Comparison of ENCODE assay signal across 19 cellular contexts in the genomic region with DNA sequence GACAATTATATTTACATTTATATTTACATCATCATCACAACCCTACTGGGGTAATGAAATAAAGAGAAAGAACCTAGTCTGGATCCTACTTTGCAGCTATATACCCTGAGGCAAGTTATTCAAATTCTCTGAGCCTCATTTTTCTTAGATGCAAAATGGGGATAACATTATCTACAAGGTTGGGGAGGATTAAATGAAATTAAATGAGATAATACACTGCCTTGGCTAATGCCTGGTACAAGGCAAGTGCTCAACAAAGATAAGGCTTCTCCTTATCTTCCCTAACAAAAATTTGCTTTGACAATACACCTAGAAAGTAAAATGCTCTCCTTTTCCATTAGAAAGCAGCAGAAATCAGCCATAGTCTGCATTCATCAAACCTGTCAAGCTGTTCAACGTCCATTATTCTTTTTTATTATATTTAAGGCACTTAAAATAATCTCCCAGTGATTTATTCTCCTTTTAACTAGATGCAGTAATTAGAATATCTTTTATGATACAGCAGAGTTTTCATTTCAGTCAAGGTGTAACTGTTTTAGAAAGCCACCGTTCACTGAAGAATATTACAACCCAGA.
DNase-seq lines count a peak whose midpoint lies in the region; ATAC-seq and TF ChIP-seq lines count a peak whose summit lies in the region.
"Had no signal": no experiment of that assay in that cellular context is flagged by ENCODE, and none has a peak within 500 bp of the region (broad histone marks: within the 10 kb centered on the region; RNA-seq: fewer than 3 reads in every experiment).

No MANE protein-coding gene starts in this region.

- POLR2A ChIA-PET in HEK293T (lab: Yijun Ruan, JAX) = no interaction called here

- no peak for DNase-seq in HEK293T (ENCODE audit: extremely low spot score)
- peak; percentile 87 for DNase-seq in NCI-H69 (lab: John Stamatoyannopoulos, UW)
- no peak for DNase-seq in COLO668 (lab: John Stamatoyannopoulos, UW; ENCODE audit: unreplicated experiment)
- DNase-seq: ACHN; C1 segment of cervical spinal cord; Caco-2; CD4-positive, CD25-positive, alpha-beta regulatory T cell; CD8-positive, alpha-beta memory T cell; DMS153; DMS79; GDM1; GOT3; H7; IMR-90; KBM-7 had no signal

- CTCF ChIA-PET in HEK293T (lab: Yijun Ruan, JAX) = no interaction called here

- no peak for ATAC-seq in SK-N-SH treated with all-trans-retinoic acid at 6 μM for 48 hours
- ATAC-seq in GM21515 (IDR thresholded peaks at IDR 0.05; ENCODE audit: unreplicated experiment) = no peak
- ATAC-seq in HG03469 (IDR thresholded peaks at IDR 0.05; ENCODE audit: unreplicated experiment) = no peak
- ATAC-seq: HCT116 had no signal

TF ChIP-seq in HEK293T, 16 proteins besides CTCF, POLR2A, EP300 and RAD21:
- no peak for TF ChIP-seq L3MBTL2 (conservative IDR thresholded peaks at IDR 0.05)
- TF ChIP-seq, protein P1, sequence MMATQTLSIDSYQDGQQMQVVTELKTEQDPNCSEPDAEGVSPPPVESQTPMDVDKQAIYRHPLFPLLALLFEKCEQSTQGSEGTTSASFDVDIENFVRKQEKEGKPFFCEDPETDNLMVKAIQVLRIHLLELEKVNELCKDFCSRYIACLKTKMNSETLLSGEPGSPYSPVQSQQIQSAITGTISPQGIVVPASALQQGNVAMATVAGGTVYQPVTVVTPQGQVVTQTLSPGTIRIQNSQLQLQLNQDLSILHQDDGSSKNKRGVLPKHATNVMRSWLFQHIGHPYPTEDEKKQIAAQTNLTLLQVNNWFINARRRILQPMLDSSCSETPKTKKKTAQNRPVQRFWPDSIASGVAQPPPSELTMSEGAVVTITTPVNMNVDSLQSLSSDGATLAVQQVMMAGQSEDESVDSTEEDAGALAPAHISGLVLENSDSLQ (IDR thresholded peaks at IDR 0.05) = peak; percentile 70

TF ChIP-seq in SK-N-SH treated with all-trans-retinoic acid at 6 μM for 48 hours, 23 proteins besides CTCF, POLR2A, EP300 and RAD21 (continues in another document):
- TF ChIP-seq TCF4 (CRISPR knock-in tag; IDR thresholded peaks at IDR 0.05; ENCODE audit: borderline replicate concordance) (peak; percentile 55; the same call in 1 of the 2 replicates), BACH2 (CRISPR knock-in tag; IDR thresholded peaks at IDR 0.05; ENCODE audit: borderline replicate concordance) (no peak), PPARA (CRISPR knock-in tag; IDR thresholded peaks at IDR 0.05; ENCODE audit: borderline replicate concordance) (no peak), ZFP30 (CRISPR knock-in tag; IDR thresholded peaks at IDR 0.05) (no peak), ZNF565 (CRISPR knock-in tag; conservative IDR thresholded peaks at IDR 0.05; ENCODE audit: low read depth) (no peak), RARB (CRISPR knock-in tag; IDR thresholded peaks at IDR 0.05) (no peak), TOX (CRISPR knock-in tag; IDR thresholded peaks at IDR 0.05; ENCODE audit: borderline replicate concordance) (no peak), ESRRG (CRISPR knock-in tag; IDR thresholded peaks at IDR 0.05) (no peak; the same call in 1 of the 2 replicates), ARNTL (CRISPR knock-in tag; IDR thresholded peaks at IDR 0.05; ENCODE audit: borderline replicate concordance, low read depth) (no peak), ZFP3 (CRISPR knock-in tag; IDR thresholded peaks at IDR 0.05) (no peak), SNAI2 (CRISPR knock-in tag; IDR thresholded peaks at IDR 0.05) (0 out of 2 replicates have a peak, but pooled peaks have one; percentile 20), ZNF8 (CRISPR knock-in tag; IDR thresholded peaks at IDR 0.05) (no peak), OSR1 (CRISPR knock-in tag; IDR thresholded peaks at IDR 0.05) (no peak), GLIS3 (CRISPR knock-in tag; IDR thresholded peaks at IDR 0.05) (no peak), ZC3H10 (CRISPR knock-in tag; IDR thresholded peaks at IDR 0.05) (no peak), ISL1 (CRISPR knock-in tag; IDR thresholded peaks at IDR 0.05) (peak; percentile 89), CSDC2 (CRISPR knock-in tag; IDR thresholded peaks at IDR 0.05) (no peak), ZNF70 (CRISPR knock-in tag; IDR thresholded peaks at IDR 0.05) (peak; percentile 74; the same call in 1 of the 2 replicates)
- TF ChIP-seq, protein P2, sequence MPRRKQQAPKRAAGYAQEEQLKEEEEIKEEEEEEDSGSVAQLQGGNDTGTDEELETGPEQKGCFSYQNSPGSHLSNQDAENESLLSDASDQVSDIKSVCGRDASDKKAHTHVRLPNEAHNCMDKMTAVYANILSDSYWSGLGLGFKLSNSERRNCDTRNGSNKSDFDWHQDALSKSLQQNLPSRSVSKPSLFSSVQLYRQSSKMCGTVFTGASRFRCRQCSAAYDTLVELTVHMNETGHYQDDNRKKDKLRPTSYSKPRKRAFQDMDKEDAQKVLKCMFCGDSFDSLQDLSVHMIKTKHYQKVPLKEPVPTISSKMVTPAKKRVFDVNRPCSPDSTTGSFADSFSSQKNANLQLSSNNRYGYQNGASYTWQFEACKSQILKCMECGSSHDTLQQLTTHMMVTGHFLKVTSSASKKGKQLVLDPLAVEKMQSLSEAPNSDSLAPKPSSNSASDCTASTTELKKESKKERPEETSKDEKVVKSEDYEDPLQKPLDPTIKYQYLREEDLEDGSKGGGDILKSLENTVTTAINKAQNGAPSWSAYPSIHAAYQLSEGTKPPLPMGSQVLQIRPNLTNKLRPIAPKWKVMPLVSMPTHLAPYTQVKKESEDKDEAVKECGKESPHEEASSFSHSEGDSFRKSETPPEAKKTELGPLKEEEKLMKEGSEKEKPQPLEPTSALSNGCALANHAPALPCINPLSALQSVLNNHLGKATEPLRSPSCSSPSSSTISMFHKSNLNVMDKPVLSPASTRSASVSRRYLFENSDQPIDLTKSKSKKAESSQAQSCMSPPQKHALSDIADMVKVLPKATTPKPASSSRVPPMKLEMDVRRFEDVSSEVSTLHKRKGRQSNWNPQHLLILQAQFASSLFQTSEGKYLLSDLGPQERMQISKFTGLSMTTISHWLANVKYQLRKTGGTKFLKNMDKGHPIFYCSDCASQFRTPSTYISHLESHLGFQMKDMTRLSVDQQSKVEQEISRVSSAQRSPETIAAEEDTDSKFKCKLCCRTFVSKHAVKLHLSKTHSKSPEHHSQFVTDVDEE (CRISPR knock-in tag; IDR thresholded peaks at IDR 0.05) = peak; percentile 60; the same call in 1 of the 2 replicates
- TF ChIP-seq, protein P3, sequence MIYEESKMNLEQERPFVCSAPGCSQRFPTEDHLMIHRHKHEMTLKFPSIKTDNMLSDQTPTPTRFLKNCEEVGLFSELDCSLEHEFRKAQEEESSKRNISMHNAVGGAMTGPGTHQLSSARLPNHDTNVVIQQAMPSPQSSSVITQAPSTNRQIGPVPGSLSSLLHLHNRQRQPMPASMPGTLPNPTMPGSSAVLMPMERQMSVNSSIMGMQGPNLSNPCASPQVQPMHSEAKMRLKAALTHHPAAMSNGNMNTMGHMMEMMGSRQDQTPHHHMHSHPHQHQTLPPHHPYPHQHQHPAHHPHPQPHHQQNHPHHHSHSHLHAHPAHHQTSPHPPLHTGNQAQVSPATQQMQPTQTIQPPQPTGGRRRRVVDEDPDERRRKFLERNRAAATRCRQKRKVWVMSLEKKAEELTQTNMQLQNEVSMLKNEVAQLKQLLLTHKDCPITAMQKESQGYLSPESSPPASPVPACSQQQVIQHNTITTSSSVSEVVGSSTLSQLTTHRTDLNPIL (CRISPR knock-in tag; IDR thresholded peaks at IDR 0.05; ENCODE audit: low read depth) = no peak
- TF ChIP-seq, protein P4, sequence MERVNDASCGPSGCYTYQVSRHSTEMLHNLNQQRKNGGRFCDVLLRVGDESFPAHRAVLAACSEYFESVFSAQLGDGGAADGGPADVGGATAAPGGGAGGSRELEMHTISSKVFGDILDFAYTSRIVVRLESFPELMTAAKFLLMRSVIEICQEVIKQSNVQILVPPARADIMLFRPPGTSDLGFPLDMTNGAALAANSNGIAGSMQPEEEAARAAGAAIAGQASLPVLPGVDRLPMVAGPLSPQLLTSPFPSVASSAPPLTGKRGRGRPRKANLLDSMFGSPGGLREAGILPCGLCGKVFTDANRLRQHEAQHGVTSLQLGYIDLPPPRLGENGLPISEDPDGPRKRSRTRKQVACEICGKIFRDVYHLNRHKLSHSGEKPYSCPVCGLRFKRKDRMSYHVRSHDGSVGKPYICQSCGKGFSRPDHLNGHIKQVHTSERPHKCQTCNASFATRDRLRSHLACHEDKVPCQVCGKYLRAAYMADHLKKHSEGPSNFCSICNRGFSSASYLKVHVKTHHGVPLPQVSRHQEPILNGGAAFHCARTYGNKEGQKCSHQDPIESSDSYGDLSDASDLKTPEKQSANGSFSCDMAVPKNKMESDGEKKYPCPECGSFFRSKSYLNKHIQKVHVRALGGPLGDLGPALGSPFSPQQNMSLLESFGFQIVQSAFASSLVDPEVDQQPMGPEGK (CRISPR knock-in tag; IDR thresholded peaks at IDR 0.05; ENCODE audit: borderline replicate concordance) = no peak
- TF ChIP-seq, protein P5, sequence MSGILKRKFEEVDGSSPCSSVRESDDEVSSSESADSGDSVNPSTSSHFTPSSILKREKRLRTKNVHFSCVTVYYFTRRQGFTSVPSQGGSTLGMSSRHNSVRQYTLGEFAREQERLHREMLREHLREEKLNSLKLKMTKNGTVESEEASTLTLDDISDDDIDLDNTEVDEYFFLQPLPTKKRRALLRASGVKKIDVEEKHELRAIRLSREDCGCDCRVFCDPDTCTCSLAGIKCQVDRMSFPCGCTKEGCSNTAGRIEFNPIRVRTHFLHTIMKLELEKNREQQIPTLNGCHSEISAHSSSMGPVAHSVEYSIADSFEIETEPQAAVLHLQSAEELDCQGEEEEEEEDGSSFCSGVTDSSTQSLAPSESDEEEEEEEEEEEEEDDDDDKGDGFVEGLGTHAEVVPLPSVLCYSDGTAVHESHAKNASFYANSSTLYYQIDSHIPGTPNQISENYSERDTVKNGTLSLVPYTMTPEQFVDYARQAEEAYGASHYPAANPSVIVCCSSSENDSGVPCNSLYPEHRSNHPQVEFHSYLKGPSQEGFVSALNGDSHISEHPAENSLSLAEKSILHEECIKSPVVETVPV (CRISPR knock-in tag; IDR thresholded peaks at IDR 0.05) = no peak
